In the genomic region with DNA sequence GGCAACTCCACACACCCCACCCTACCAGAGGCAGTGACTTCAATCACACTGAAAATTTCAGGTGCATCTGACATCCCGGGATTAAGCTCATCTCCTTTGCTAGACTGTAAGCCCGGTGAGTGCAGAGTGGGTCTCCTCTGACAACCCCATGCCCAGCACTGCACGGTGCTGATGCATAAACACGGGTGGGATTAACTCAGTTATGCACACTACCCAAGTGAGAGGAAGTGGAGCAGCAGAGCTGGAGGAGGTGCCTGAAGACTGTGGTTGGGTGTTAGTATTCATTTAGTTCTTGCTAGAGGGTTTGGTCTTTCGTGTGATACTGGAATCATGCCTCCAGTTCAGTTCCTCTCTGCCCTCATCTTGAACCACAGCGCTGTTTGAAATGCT, we compare ENCODE assay signal across 8 cellular contexts. TPM values are rescaled to one million over a fixed set of nuclear protein-coding genes. Genes with fewer than 3 reads are reported as not detected.
DNase-seq lines count a peak whose midpoint lies in the region; ATAC-seq and TF ChIP-seq lines count a peak whose summit lies in the region.

No MANE protein-coding gene starts in this region.

- 59% methylated on average over 6 of the region's 6 CpGs for WGBS in mesenchymal stem cell

- no peak overlapping the region for H2BK5ac ChIP-seq in mesenchymal stem cell (ENCODE audit: low read depth, low read length, poor library complexity, severe bottlenecking)

- no peak overlapping the region for H3K4me2 ChIP-seq in mesenchymal stem cell (ENCODE audit: low read length, poor library complexity, severe bottlenecking)

- no peak overlapping the region for H4K8ac ChIP-seq in mesenchymal stem cell (ENCODE audit: low read length)

- TF ChIP-seq POLR2A in erythroblast (IDR thresholded peaks at IDR 0.05; ENCODE audit: low read length), result no peak

- no peak overlapping the region for H3K4me3 ChIP-seq in mesenchymal stem cell (ENCODE audit: insufficient read depth in 1 of 2, low read depth in 1 of 2, low read length in 2 of 2)

- H3K36me3 Mint-ChIP-seq in activated naive CD8-positive, alpha-beta T cell, result no peaks in the 10 kb centered on the region

- H3K14ac ChIP-seq in mesenchymal stem cell (ENCODE audit: low read length in 2 of 2), result no peak overlapping the region

- H3K27me3 ChIP-seq in mesenchymal stem cell (ENCODE audit: control insufficient read depth in 1 of 2, insufficient read depth in 1 of 2, low read length in 2 of 2), result peaks cover 18 to 32% of the 10 kb centered on the region in 2 experiments

- peak; percentile 30 for ATAC-seq in GM21825 (IDR thresholded peaks at IDR 0.05; ENCODE audit: unreplicated experiment)
- no peak for ATAC-seq in GM18873 (IDR thresholded peaks at IDR 0.05; ENCODE audit: low FRiP score, unreplicated experiment)

- no peaks in the 10 kb centered on the region for H3K27me3 Mint-ChIP-seq in activated naive CD8-positive, alpha-beta T cell

- H3K4me3 Mint-ChIP-seq in activated naive CD8-positive, alpha-beta T cell, result peak overlapping the region; percentile 87

- no peaks in the 10 kb centered on the region for H3K9me3 Mint-ChIP-seq in activated naive CD8-positive, alpha-beta T cell (ENCODE audit: low read depth)

- H2AFZ ChIP-seq in mesenchymal stem cell (ENCODE audit: low read depth, low read length), result no peak overlapping the region

- peaks cover 11% of the 10 kb centered on the region for H3K4me1 ChIP-seq in ES-I3 (ENCODE audit: insufficient read depth, low read length)
- H3K4me1 ChIP-seq in mesenchymal stem cell (ENCODE audit: control insufficient read depth, insufficient read depth, low read depth, low read length), result peaks cover 7% of the 10 kb centered on the region

- H2BK120ac ChIP-seq in mesenchymal stem cell (ENCODE audit: low read depth, low read length), result no peak overlapping the region

- DNase-seq in OCI-M1 (lab: John Stamatoyannopoulos, UW), result peak; percentile 75
- DNase-seq in mesenchymal stem cell, result no peak
- no peak for DNase-seq in erythroblast (lab: John Stamatoyannopoulos, UW)
- DNase-seq in iPS-NIHi7 (ENCODE audit: extremely low spot score), result no peak

- peaks cover 7% of the 10 kb centered on the region for H3K79me1 ChIP-seq in mesenchymal stem cell (replicated peaks; ENCODE audit: low read length, poor library complexity, severe bottlenecking)

- H3K9me3 ChIP-seq in ES-I3 (ENCODE audit: control insufficient read depth, insufficient read depth, low read length) (no peaks in the 10 kb centered on the region), mesenchymal stem cell (ENCODE audit: control insufficient read depth, low read length) (no peaks in the 10 kb centered on the region)

- H3K36me3 ChIP-seq in ES-I3 (ENCODE audit: insufficient read depth, low read length) (no peaks in the 10 kb centered on the region), mesenchymal stem cell (ENCODE audit: control insufficient read depth in 1 of 2, insufficient read depth in 2 of 2, low read depth in 1 of 2, low read length in 2 of 2) (peaks cover 0 to 23% of the 10 kb centered on the region in 2 experiments)

- no peak overlapping the region for H3K23ac ChIP-seq in mesenchymal stem cell (ENCODE audit: low read length in 2 of 2)

- H2BK12ac ChIP-seq in mesenchymal stem cell (ENCODE audit: low read length in 2 of 2), result no peak overlapping the region

- no peak overlapping the region for H3K18ac ChIP-seq in mesenchymal stem cell (ENCODE audit: low read depth in 1 of 2, low read length in 2 of 2)

- H3K4ac ChIP-seq in mesenchymal stem cell (ENCODE audit: low read depth in 1 of 2, low read length in 2 of 2), result no peak overlapping the region

- peak overlapping the region; percentile 93 for H3K27ac Mint-ChIP-seq in activated naive CD8-positive, alpha-beta T cell

- no peak overlapping the region for H4K91ac ChIP-seq in mesenchymal stem cell (ENCODE audit: low read length)

- no peak overlapping the region for H2AK5ac ChIP-seq in mesenchymal stem cell (ENCODE audit: low read length, severe bottlenecking)

- no peak overlapping the region for H3K27ac ChIP-seq in mesenchymal stem cell (ENCODE audit: low read length, poor library complexity, severe bottlenecking)

- H3K9ac ChIP-seq in ES-I3 (ENCODE audit: low read depth, low read length) (peak overlapping the region; percentile 26; the same call in 1 of the 2 replicates), mesenchymal stem cell (ENCODE audit: low read length) (peak overlapping the region; percentile 40)

- no peak overlapping the region for H2BK15ac ChIP-seq in mesenchymal stem cell (ENCODE audit: low read depth, poor library complexity, severe bottlenecking)

- peaks cover 36% of the 10 kb centered on the region for H3K4me1 Mint-ChIP-seq in activated naive CD8-positive, alpha-beta T cell (ENCODE audit: low read depth)

RNA-seq across cellular contexts. Expression of a gene that starts 6.5 kb away (rescaled TPM):
- polyA plus RNA-seq in mesenchymal stem cell (2013, experiment 1 of 2), result 31.0 TPM
- polyA plus RNA-seq in mesenchymal stem cell (2013, experiment 2 of 2), result 30.2 TPM

RNA-seq across cellular contexts. Expression of a gene that starts 20.9 kb away (rescaled TPM):
- polyA plus RNA-seq in mesenchymal stem cell (2013, experiment 1 of 2), result 0.87 TPM
- 0.78 TPM for polyA plus RNA-seq in mesenchymal stem cell (2013, experiment 2 of 2)

RNA-seq across cellular contexts. Expression of a gene that starts 38.8 kb away (rescaled TPM):
- 47.1 TPM for polyA plus RNA-seq in mesenchymal stem cell (2013, experiment 1 of 2)
- 42.3 TPM for polyA plus RNA-seq in mesenchymal stem cell (2013, experiment 2 of 2)

RNA-seq across cellular contexts. Expression of a gene that starts 43.3 kb away (rescaled TPM):
- polyA plus RNA-seq in mesenchymal stem cell (2013, experiment 1 of 2), result 8.8 TPM
- 8.1 TPM for polyA plus RNA-seq in mesenchymal stem cell (2013, experiment 2 of 2)

RNA-seq across cellular contexts. Expression of a gene that starts 51.1 kb away (rescaled TPM):
- 2.1 TPM for polyA plus RNA-seq in mesenchymal stem cell (2013, experiment 1 of 2)
- 2.1 TPM for polyA plus RNA-seq in mesenchymal stem cell (2013, experiment 2 of 2)
